25 cellular contexts compared by ENCODE assay signal in the genomic region with DNA sequence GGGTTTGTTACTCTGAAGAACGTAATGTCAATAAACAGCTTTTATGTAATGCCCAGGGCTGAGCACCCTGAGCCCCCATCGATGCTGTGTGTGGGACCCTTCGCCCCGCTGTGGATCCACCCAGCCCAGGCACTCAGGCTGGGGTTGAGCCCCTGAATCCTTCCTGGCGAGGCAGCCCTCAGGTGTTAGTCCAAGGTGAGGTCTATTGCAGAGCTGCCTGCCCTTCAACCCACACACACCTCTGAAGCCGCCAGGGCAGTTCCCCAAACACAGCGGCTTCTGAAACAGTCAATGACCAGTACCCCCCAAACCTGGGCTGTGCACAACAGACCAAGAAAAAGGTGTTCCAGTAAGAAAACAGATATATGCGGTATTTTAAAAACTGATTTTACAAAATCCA. TPM values are rescaled to one million over a fixed set of nuclear protein-coding genes. Genes with fewer than 3 reads are reported as not detected.
DNase-seq lines count a peak whose midpoint lies in the region; ATAC-seq and TF ChIP-seq lines count a peak whose summit lies in the region.
"Had no signal": no experiment of that assay in that cellular context is flagged by ENCODE, and none has a peak within 500 bp of the region (broad histone marks: within the 10 kb centered on the region; RNA-seq: fewer than 3 reads in every experiment).

No MANE protein-coding gene starts in this region.

- DNase-seq in activated T-cell treated with anti-CD3 and anti-CD28 coated beads, Interleukin-2, amount 50 U/mL, for 24 hours, result no peak
- DNase-seq in activated T-cell treated with anti-CD3 and anti-CD28 coated beads for 4 hours, result no peak
- DNase-seq in neural crest cell (ENCODE audit: low read depth, low spot score), result no peak
- DNase-seq in occipital lobe (lab: John Stamatoyannopoulos, UW), result no peak
- no peak for DNase-seq in activated CD4-positive, alpha-beta T cell treated with anti-CD3 and anti-CD28 coated beads, Interleukin-2, amount 50 U/mL, for 48 hours
- no peak for DNase-seq in NCI-H1105 (lab: John Stamatoyannopoulos, UW)
- DNase-seq: activated CD4-positive, alpha-beta T cell treated with anti-CD3 and anti-CD28 coated beads, Interleukin-2, amount 10 ng/mL, durations not matched to agents 7 days and 5 days; activated CD8-positive, alpha-beta memory T cell treated with anti-CD3 and anti-CD28 coated beads, Interleukin-2, amount 10 ng/mL, durations not matched to agents 7 days and 5 days; DND-41; dorsolateral prefrontal cortex; mesenchymal stem cell; NCI-H1092; NCI-H1930; NCI-H524 treated with DMSO at 0.1 percent for 48 hours; nucleus accumbens; PC-3; Right ventricle myocardium superior; WERI-Rb-1 had no signal

- H3K36me3 ChIP-seq in HUES64 (ENCODE audit: insufficient read depth, low read length), result peaks cover 50% of the 10 kb centered on the region

- WGBS in HUES64, result 91% methylated on average over 8 of the region's 8 CpGs

- H3K9me3 Mint-ChIP-seq in activated T-cell treated with anti-CD3 and anti-CD28 coated beads, Interleukin-2, amount 50 U/mL, for 24 hours, result no peaks in the 10 kb centered on the region
- H3K9me3 Mint-ChIP-seq in activated T-helper 17 cell treated with anti-CD3 and anti-CD28 coated beads, Interleukin-2, amount 50 U/mL, for 72 hours, result no peaks in the 10 kb centered on the region
- H3K9me3 Mint-ChIP-seq in neural crest cell, result no peaks in the 10 kb centered on the region
- H3K9me3 Mint-ChIP-seq: activated CD4-positive, alpha-beta T cell treated with anti-CD3 and anti-CD28 coated beads, Interleukin-2, amount 10 ng/mL, durations not matched to agents 7 days and 5 days had no signal

- H3K4me3 Mint-ChIP-seq in activated T-cell treated with anti-CD3 and anti-CD28 coated beads, Interleukin-2, amount 50 U/mL, for 24 hours, result peak overlapping the region; percentile 98
- peak overlapping the region; percentile 5 for H3K4me3 Mint-ChIP-seq in activated T-helper 17 cell treated with anti-CD3 and anti-CD28 coated beads, Interleukin-2, amount 50 U/mL, for 72 hours
- peak overlapping the region; percentile 98 for H3K4me3 Mint-ChIP-seq in neural crest cell
- H3K4me3 Mint-ChIP-seq: activated CD4-positive, alpha-beta T cell treated with anti-CD3 and anti-CD28 coated beads, Interleukin-2, amount 10 ng/mL, durations not matched to agents 7 days and 5 days; activated CD8-positive, alpha-beta memory T cell treated with anti-CD3 and anti-CD28 coated beads, Interleukin-2, amount 10 ng/mL, durations not matched to agents 7 days and 5 days had no signal

- peak overlapping the region; percentile 99 for H3K27ac Mint-ChIP-seq in activated T-cell treated with anti-CD3 and anti-CD28 coated beads, Interleukin-2, amount 50 U/mL, for 24 hours
- H3K27ac Mint-ChIP-seq in activated T-helper 17 cell treated with anti-CD3 and anti-CD28 coated beads, Interleukin-2, amount 50 U/mL, for 72 hours, result no peak overlapping the region
- no peak overlapping the region for H3K27ac Mint-ChIP-seq in neural crest cell (ENCODE audit: unreplicated experiment)
- H3K27ac Mint-ChIP-seq: activated CD4-positive, alpha-beta T cell treated with anti-CD3 and anti-CD28 coated beads, Interleukin-2, amount 10 ng/mL, durations not matched to agents 7 days and 5 days; activated CD8-positive, alpha-beta memory T cell treated with anti-CD3 and anti-CD28 coated beads, Interleukin-2, amount 10 ng/mL, durations not matched to agents 7 days and 5 days had no signal

- no peak overlapping the region for H3K4me3 ChIP-seq in HUES64 (ENCODE audit: low read length)
- H3K4me3 ChIP-seq: dorsolateral prefrontal cortex, tibial nerve had no signal

- ATAC-seq in activated T-helper 17 cell treated with anti-CD3 and anti-CD28 coated beads, Interleukin-2, amount 50 U/mL, for 72 hours (replicated peaks), result no peak
- ATAC-seq: activated CD8-positive, alpha-beta memory T cell treated with anti-CD3 and anti-CD28 coated beads, Interleukin-2, amount 10 ng/mL, durations not matched to agents 7 days and 5 days; PC-3 had no signal

- H3K9me3 ChIP-seq in HUES64 (ENCODE audit: insufficient read depth, low read depth, low read length), result no peaks in the 10 kb centered on the region
- H3K9me3 ChIP-seq: tibial nerve had no signal

- H3K27me3 Mint-ChIP-seq in activated T-cell treated with anti-CD3 and anti-CD28 coated beads, Interleukin-2, amount 50 U/mL, for 24 hours, result no peaks in the 10 kb centered on the region
- no peaks in the 10 kb centered on the region for H3K27me3 Mint-ChIP-seq in activated T-helper 17 cell treated with anti-CD3 and anti-CD28 coated beads, Interleukin-2, amount 50 U/mL, for 72 hours
- peaks cover 9% of the 10 kb centered on the region for H3K27me3 Mint-ChIP-seq in neural crest cell (ENCODE audit: low read depth)
- H3K27me3 Mint-ChIP-seq: activated CD4-positive, alpha-beta T cell treated with anti-CD3 and anti-CD28 coated beads, Interleukin-2, amount 10 ng/mL, durations not matched to agents 7 days and 5 days; activated CD8-positive, alpha-beta memory T cell treated with anti-CD3 and anti-CD28 coated beads, Interleukin-2, amount 10 ng/mL, durations not matched to agents 7 days and 5 days had no signal

- TF ChIP-seq CTCF in neural crest cell (conservative IDR thresholded peaks at IDR 0.05), result no peak

- peaks cover 7% of the 10 kb centered on the region for H3K27me3 ChIP-seq in HUES64 (ENCODE audit: insufficient read depth, low read length)
- H3K27me3 ChIP-seq: dorsolateral prefrontal cortex, tibial nerve had no signal

- H3K36me3 Mint-ChIP-seq in activated T-cell treated with anti-CD3 and anti-CD28 coated beads, Interleukin-2, amount 50 U/mL, for 24 hours (ENCODE audit: low read depth), result peaks cover 62% of the 10 kb centered on the region
- peaks cover 54% of the 10 kb centered on the region for H3K36me3 Mint-ChIP-seq in activated T-helper 17 cell treated with anti-CD3 and anti-CD28 coated beads, Interleukin-2, amount 50 U/mL, for 72 hours (ENCODE audit: low read depth)
- H3K36me3 Mint-ChIP-seq in neural crest cell (ENCODE audit: low read depth), result peaks cover 24% of the 10 kb centered on the region

- H3K9ac ChIP-seq in HUES64 (ENCODE audit: low read depth, low read length), result no peak overlapping the region

- no peaks in the 10 kb centered on the region; the same call in 1 of the 2 replicates for H3K4me1 ChIP-seq in HUES64 (ENCODE audit: insufficient read depth, low read length)

- H3K27ac ChIP-seq in HUES64 (ENCODE audit: low read depth, low read length), result peak overlapping the region; percentile 14; the same call in 1 of the 2 replicates
- H3K27ac ChIP-seq: tibial nerve, WERI-Rb-1 had no signal

- H3K4me1 Mint-ChIP-seq in activated T-cell treated with anti-CD3 and anti-CD28 coated beads, Interleukin-2, amount 50 U/mL, for 24 hours (ENCODE audit: low read depth), result peaks cover 30% of the 10 kb centered on the region
- peaks cover 19% of the 10 kb centered on the region for H3K4me1 Mint-ChIP-seq in activated T-helper 17 cell treated with anti-CD3 and anti-CD28 coated beads, Interleukin-2, amount 50 U/mL, for 72 hours
- H3K4me1 Mint-ChIP-seq in neural crest cell, result peaks cover 44% of the 10 kb centered on the region

RNA-seq across cellular contexts. Expression of a gene that starts 11.6 kb away (rescaled TPM):
- polyA plus RNA-seq in HUES64 (2013, experiment 1 of 2), result 32.2 TPM
- polyA plus RNA-seq in HUES64 (2013, experiment 2 of 2), result 33.2 TPM
- not detected for total RNA-seq in activated T-helper 17 cell treated with anti-CD3 and anti-CD28 coated beads, Interleukin-2, amount 50 U/mL, for 72 hours
- total RNA-seq in neural crest cell (46.3 and 49.2 TPM in 2 replicates), occipital lobe (25.1 TPM)
- total RNA-seq: activated CD4-positive, alpha-beta T cell treated with anti-CD3 and anti-CD28 coated beads, Interleukin-2, amount 10 ng/mL, durations not matched to agents 7 days and 5 days; activated CD8-positive, alpha-beta memory T cell treated with anti-CD3 and anti-CD28 coated beads, Interleukin-2, amount 10 ng/mL, durations not matched to agents 7 days and 5 days; LHCN-M2; myocyte had no signal

RNA-seq across cellular contexts. Expression of a gene that starts 18.8 kb away (rescaled TPM):
- 0.55 TPM for polyA plus RNA-seq in HUES64 (2013, experiment 1 of 2)
- 0.32 TPM for polyA plus RNA-seq in HUES64 (2013, experiment 2 of 2)
- total RNA-seq in activated T-helper 17 cell treated with anti-CD3 and anti-CD28 coated beads, Interleukin-2, amount 50 U/mL, for 72 hours, result 1 to 10 TPM; 1.0 to 1.8 TPM
- total RNA-seq in neural crest cell (not detected in 2 replicates), occipital lobe (not detected)
- total RNA-seq: A172; activated CD4-positive, alpha-beta T cell treated with anti-CD3 and anti-CD28 coated beads, Interleukin-2, amount 10 ng/mL, durations not matched to agents 7 days and 5 days; LHCN-M2; myocyte; PC-3 had no signal

RNA-seq across cellular contexts. Expression of a gene that starts 24.3 kb away (rescaled TPM):
- polyA plus RNA-seq in HUES64 (2013, experiment 1 of 2), result not detected
- not detected for polyA plus RNA-seq in HUES64 (2013, experiment 2 of 2)
- total RNA-seq in activated T-helper 17 cell treated with anti-CD3 and anti-CD28 coated beads, Interleukin-2, amount 50 U/mL, for 72 hours, result not detected
- total RNA-seq in neural crest cell (not detected in 2 replicates), occipital lobe (not detected)
- total RNA-seq: A172; activated CD4-positive, alpha-beta T cell treated with anti-CD3 and anti-CD28 coated beads, Interleukin-2, amount 10 ng/mL, durations not matched to agents 7 days and 5 days; activated CD8-positive, alpha-beta memory T cell treated with anti-CD3 and anti-CD28 coated beads, Interleukin-2, amount 10 ng/mL, durations not matched to agents 7 days and 5 days; LHCN-M2; myocyte; PC-3; skeletal muscle tissue had no signal

RNA-seq across cellular contexts. Expression of a gene that starts 34.1 kb away (rescaled TPM):
- polyA plus RNA-seq in HUES64 (2013, experiment 1 of 2), result not detected
- not detected for polyA plus RNA-seq in HUES64 (2013, experiment 2 of 2)
- not detected for total RNA-seq in activated T-helper 17 cell treated with anti-CD3 and anti-CD28 coated beads, Interleukin-2, amount 50 U/mL, for 72 hours
- total RNA-seq in neural crest cell (not detected in 2 replicates), occipital lobe (not detected)
- total RNA-seq: A172; activated CD4-positive, alpha-beta T cell treated with anti-CD3 and anti-CD28 coated beads, Interleukin-2, amount 10 ng/mL, durations not matched to agents 7 days and 5 days; activated CD8-positive, alpha-beta memory T cell treated with anti-CD3 and anti-CD28 coated beads, Interleukin-2, amount 10 ng/mL, durations not matched to agents 7 days and 5 days; LHCN-M2; PC-3; Right ventricle myocardium superior; skeletal muscle tissue had no signal

RNA-seq across cellular contexts. Expression of a gene that starts 36.7 kb away (rescaled TPM):
- polyA plus RNA-seq in HUES64 (2013, experiment 1 of 2), result 18.1 TPM
- 19.9 TPM for polyA plus RNA-seq in HUES64 (2013, experiment 2 of 2)
- 10 to 100 TPM; 14.6 to 15.6 TPM for total RNA-seq in activated T-helper 17 cell treated with anti-CD3 and anti-CD28 coated beads, Interleukin-2, amount 50 U/mL, for 72 hours
- total RNA-seq in neural crest cell, result 18.4 and 19.0 TPM in 2 replicates
- 2.2 TPM for total RNA-seq in occipital lobe

Comparison
In these comparisons a context has a peak if more than half of its experiments do, and no peak if none do; other contexts are left out.
1. H3K4me3 Mint-ChIP-seq: peak in every context shown above with its lines; median percentile 98 in activated T-cell treated with anti-CD3 and anti-CD28 coated beads, Interleukin-2, amount 50 U/mL, for 24 hours; 98 in neural crest cell; 5 in activated T-helper 17 cell treated with anti-CD3 and anti-CD28 coated beads, Interleukin-2, amount 50 U/mL, for 72 hours.
2. RNA of a gene that starts 11.6 kb away (total RNA-seq): 46.3 to 49.2 TPM in neural crest cell and 25.1 TPM in occipital lobe (single experiment); not detected in activated T-helper 17 cell treated with anti-CD3 and anti-CD28 coated beads, Interleukin-2, amount 50 U/mL, for 72 hours; every median in the first group is over 10 times any median in the second.